12 cellular contexts compared by ENCODE assay signal in genomic region chr2:119241205-119241532, GRCh38. TPM values are rescaled to one million over a fixed set of nuclear protein-coding genes. Genes with fewer than 3 reads are reported as not detected.
A peak's percentile ranks its signal among the peaks of the same experiment; 100 is the strongest.
DNase-seq lines count a peak whose midpoint lies in the region; ATAC-seq, FAIRE-seq and TF ChIP-seq lines count a peak whose summit lies in the region.
"Had no signal": no experiment of that assay in that cellular context is flagged by ENCODE, and none has a peak within 500 bp of the region (broad histone marks: within the 10 kb centered on the region; RNA-seq: fewer than 3 reads in every experiment).

No MANE protein-coding gene starts in this region.

- no peak overlapping the region for H2AK5ac ChIP-seq in H9 (ENCODE audit: insufficient read length, low read length)

- peak in 1 of 2 experiments; percentile 12; a peak in 1 of 6 replicates for ATAC-seq in A549

- POLR2A ChIA-PET in A549 (lab: Yijun Ruan, JAX): interaction anchor here (0.6 to 1.7 kb wide), 2 partner anchors 12 to 1251 kb away, joined by 3 to 8 read pairs; no protein-coding TSS in a partner anchor

- H3K79me2 ChIP-seq in H9 (ENCODE audit: insufficient read depth, low read length) (no peaks in the 10 kb centered on the region), astrocyte (ENCODE audit: insufficient read depth, low read length) (peaks cover 28% of the 10 kb centered on the region)

- CTCF ChIA-PET in A549 (lab: Yijun Ruan, JAX): interaction anchor here (0.7 to 5.7 kb wide), 8 partner anchors 9 to 212 kb away, joined by 3 to 32 read pairs (median 4); no protein-coding TSS in a partner anchor

- H4K5ac ChIP-seq in H9 (ENCODE audit: insufficient read length, low read depth, low read length): no peak overlapping the region

- no peaks in the 10 kb centered on the region for H3K79me1 ChIP-seq in H9 (ENCODE audit: insufficient read depth, low read depth, low read length, poor library complexity, severe bottlenecking)

- H3K14ac ChIP-seq in H9 (ENCODE audit: insufficient read depth, low read length): no peak overlapping the region

- no peak overlapping the region for H3K4me3 Mint-ChIP-seq in H9
- no peak overlapping the region for H3K4me3 Mint-ChIP-seq in astrocyte (ENCODE audit: unreplicated experiment)
- H3K4me3 Mint-ChIP-seq in nephron: no peak overlapping the region

- H3K9me3 ChIP-seq in A549 (0 out of 3 replicates have a peak, but pooled peaks cover 4% of the 10 kb centered on the region), H9 (ENCODE audit: control insufficient read depth, low read depth, low read length) (no peaks in the 10 kb centered on the region), astrocyte (ENCODE audit: insufficient read depth, low read depth, low read length) (peaks cover 3% of the 10 kb centered on the region)
- H3K9me3 ChIP-seq: neutrophil had no signal

- DNase-seq in A549 (ENCODE audit: low read depth in 1 of 2, low spot score in 1 of 2): no peak
- DNase-seq in H9: no peak
- no peak for DNase-seq in astrocyte (ENCODE audit: low read depth)
- no peak for DNase-seq in NCI-H2029 treated with DMSO at 0.1 percent for 48 hours (lab: John Stamatoyannopoulos, UW)
- DNase-seq in NCI-H187 treated with DMSO at 0.1 percent for 48 hours (lab: John Stamatoyannopoulos, UW): no peak
- DNase-seq in activated gamma-delta T cell treated with Interleukin-2 at 50 U/mL for 16 hours: no peak
- DNase-seq in DMS153 treated with DMSO at 0.1 percent for 48 hours (lab: John Stamatoyannopoulos, UW; ENCODE audit: unreplicated experiment): no peak
- DNase-seq: activated CD4-positive, alpha-beta T cell treated with anti-CD3 and anti-CD28 coated beads for 48 hours; activated effector memory CD4-positive, alpha-beta T cell treated with Interleukin-2 at 50 U/mL for 16 hours had no signal

- no peak overlapping the region for H4K91ac ChIP-seq in H9 (ENCODE audit: insufficient read length, low read depth, low read length)

- no peak for FAIRE-seq in A549 (lab: Jason Lieb, UNC)
- no peak for FAIRE-seq in astrocyte (lab: Jason Lieb, UNC)

- no peak overlapping the region for H2BK120ac ChIP-seq in H9 (ENCODE audit: low read depth, low read length, poor library complexity, severe bottlenecking)

- TF ChIP-seq RAD21 in A549 (conservative IDR thresholded peaks at IDR 0.05 in 1 of 2, IDR thresholded peaks at IDR 0.05 in 1 of 2): no peak

- no peak overlapping the region for H2BK12ac ChIP-seq in H9 (ENCODE audit: insufficient read length, low read depth, low read length)

- H3K4me3 ChIP-seq in A549: no peak overlapping the region
- no peak overlapping the region for H3K4me3 ChIP-seq in astrocyte (ENCODE audit: insufficient read depth, low read depth, low read length)
- H3K4me3 ChIP-seq: gastroesophageal sphincter had no signal

- no peak overlapping the region for H2BK5ac ChIP-seq in H9 (ENCODE audit: insufficient read length, low read length)

- no peak overlapping the region for H3K56ac ChIP-seq in H9 (ENCODE audit: insufficient read length, low read depth, low read length)

- H3K27me3 ChIP-seq in H9 (ENCODE audit: insufficient read depth, low read length) (no peaks in the 10 kb centered on the region; the same call in 1 of the 2 replicates), astrocyte (ENCODE audit: insufficient read depth, low read length) (no peaks in the 10 kb centered on the region)
- H3K27me3 ChIP-seq: gastroesophageal sphincter, neutrophil had no signal

- no peak overlapping the region for H4K8ac ChIP-seq in H9 (replicated peaks; ENCODE audit: insufficient read length, low read depth, low read length)

- H3K4me1 Mint-ChIP-seq in H9: peaks cover 45 to 49% of the 10 kb centered on the region in 2 experiments
- H3K4me1 Mint-ChIP-seq in astrocyte (ENCODE audit: low read depth, unreplicated experiment): peaks cover 41% of the 10 kb centered on the region
- H3K4me1 Mint-ChIP-seq in nephron: peaks cover 35% of the 10 kb centered on the region

- no peak overlapping the region for H2BK15ac ChIP-seq in H9 (ENCODE audit: low read depth, low read length)

- H3K27me3 Mint-ChIP-seq in H9 (ENCODE audit: low read depth) (no peaks in the 10 kb centered on the region), astrocyte (ENCODE audit: low read depth, unreplicated experiment) (no peaks in the 10 kb centered on the region), nephron (ENCODE audit: low read depth) (peaks cover 5% of the 10 kb centered on the region)

- 81% methylated on average over 5 of the region's 5 CpGs for WGBS in A549 (ENCODE audit: missing lambda C conversion rate)
- no CpG with 5 or more reads among the region's 5 CpGs for WGBS in H9 (ENCODE audit: extremely low coverage, insufficient read length, low lambda C conversion rate)

- H3T11ph ChIP-seq in H9 (ENCODE audit: low read length): no peak overlapping the region

- H3K9ac ChIP-seq in H9 (ENCODE audit: extremely low read depth, insufficient read length, low read length): no peak overlapping the region
- no peak overlapping the region for H3K9ac ChIP-seq in astrocyte (ENCODE audit: low read length)

- no peak overlapping the region for H3K18ac ChIP-seq in H9 (ENCODE audit: insufficient read length, low read depth, low read length)

- TF ChIP-seq POLR2A in A549 (IDR thresholded peaks at IDR 0.05; ENCODE audit: low read length): no peak

- H3K4ac ChIP-seq in H9 (ENCODE audit: low read depth, low read length): no peak overlapping the region

- H3K27ac ChIP-seq in A549 (peak overlapping the region; percentile 78 to 85), H9 (ENCODE audit: insufficient read length, low read depth, low read length) (no peak overlapping the region), astrocyte (ENCODE audit: low read depth, low read length) (no peak overlapping the region)
- H3K27ac ChIP-seq: neutrophil had no signal

- peak overlapping the region; percentile 67 for H3K4me2 ChIP-seq in A549
- H3K4me2 ChIP-seq in H9 (ENCODE audit: insufficient read depth, insufficient read length, low read length): no peak overlapping the region
- H3K4me2 ChIP-seq in astrocyte (ENCODE audit: low read length): peak overlapping the region; percentile 68

- H3K27ac Mint-ChIP-seq in H9 (peak overlapping the region in 2 of 3 experiments; percentile 44 to 62; a peak in 1 of 7 replicates), astrocyte (ENCODE audit: unreplicated experiment) (no peak overlapping the region), nephron (peak overlapping the region; percentile 43 to 93 (median 89))

- H3K36me3 ChIP-seq in astrocyte (ENCODE audit: insufficient read depth, low read length): peaks cover 7% of the 10 kb centered on the region
- H3K36me3 ChIP-seq: neutrophil had no signal

- H3K9me3 Mint-ChIP-seq in H9 (no peaks in the 10 kb centered on the region; a peak in 1 of 5 replicates), astrocyte (ENCODE audit: unreplicated experiment) (no peaks in the 10 kb centered on the region), nephron (peaks cover 3% of the 10 kb centered on the region)

- H3K4me1 ChIP-seq in A549 (peaks cover 20% of the 10 kb centered on the region), H9 (ENCODE audit: insufficient read depth, low read length) (peaks cover 5% of the 10 kb centered on the region; the same call in 1 of the 2 replicates), astrocyte (ENCODE audit: insufficient read depth, low read length) (peaks cover 15% of the 10 kb centered on the region)

- TF ChIP-seq CTCF in A549 (IDR thresholded peaks at IDR 0.05) (no peak), H9 (conservative IDR thresholded peaks at IDR 0.05) (no peak), astrocyte (IDR thresholded peaks at IDR 0.05; ENCODE audit: insufficient read depth, low read depth, low read length) (no peak), nephron (IDR thresholded peaks at IDR 0.05; ENCODE audit: unreplicated experiment in 3 of 3) (no peak)

- no peaks in the 10 kb centered on the region for H3K23me2 ChIP-seq in H9 (ENCODE audit: insufficient read length, low read depth, low read length, poor library complexity, severe bottlenecking)

- peaks cover 8 to 19% (median 15%) of the 10 kb centered on the region in 3 experiments for H3K36me3 Mint-ChIP-seq in H9 (ENCODE audit: insufficient read depth in 1 of 3, low read depth in 3 of 3)
- H3K36me3 Mint-ChIP-seq in astrocyte (ENCODE audit: low read depth, unreplicated experiment): peaks cover 23% of the 10 kb centered on the region
- H3K36me3 Mint-ChIP-seq in nephron (ENCODE audit: low read depth): no peaks in the 10 kb centered on the region

- H2AFZ ChIP-seq in H9 (ENCODE audit: low read length): no peak overlapping the region
- H2AFZ ChIP-seq in astrocyte (ENCODE audit: low read depth, low read length): no peak overlapping the region

- no peak overlapping the region for H3K23ac ChIP-seq in H9 (ENCODE audit: insufficient read length, low read depth, low read length)

- no peak for TF ChIP-seq EP300 in A549 (IDR thresholded peaks at IDR 0.05)

- H4K20me1 ChIP-seq in H9 (ENCODE audit: control insufficient read depth, insufficient read depth, insufficient read length): no peaks in the 10 kb centered on the region
- no peaks in the 10 kb centered on the region for H4K20me1 ChIP-seq in astrocyte (ENCODE audit: insufficient read depth, low read length)

- H2BK20ac ChIP-seq in H9 (ENCODE audit: low read depth, low read length, poor library complexity, severe bottlenecking): no peak overlapping the region

TF ChIP-seq in A549, 52 proteins besides CTCF, POLR2A, EP300 and RAD21 (continues in another document):
- TF ChIP-seq FOXS1 (CRISPR knock-in tag; IDR thresholded peaks at IDR 0.05) (no peak), KDM1A (IDR thresholded peaks at IDR 0.05; ENCODE audit: low read depth) (no peak), HDAC2 (IDR thresholded peaks at IDR 0.05) (no peak), KDM5A (IDR thresholded peaks at IDR 0.05) (no peak), MAZ (IDR thresholded peaks at IDR 0.05; ENCODE audit: borderline replicate concordance, low read depth, low read length) (no peak), ZC3H11A (IDR thresholded peaks at IDR 0.05) (no peak), PBX3 (IDR thresholded peaks at IDR 0.05) (no peak), ZSCAN20 (CRISPR knock-in tag; IDR thresholded peaks at IDR 0.05) (no peak)

RNA-seq across cellular contexts. Expression of gene STEAP3, which starts 17.5 kb away (rescaled TPM):
- 23.5 and 31.4 TPM in 2 replicates for polyA plus RNA-seq in A549 (2011; rRNA removed)
- polyA plus RNA-seq in A549 (2012; cell fraction: cytosol; rRNA removed): 38.2 and 58.3 TPM in 2 replicates
- 107 and 196 TPM in 2 replicates for polyA plus RNA-seq in A549 (2012; cell fraction: nucleus; rRNA removed)
- polyA plus RNA-seq in A549 (2017; fragmentation: RNase III; extraction: RNeasy Plus Mini Kit Qiagen cat#74134 plus additional on column Dnase treatment): 28.8 to 30.8 TPM (median 30.2 TPM) in 3 replicates
- 25.7 and 31.1 TPM in 2 replicates for polyA minus RNA-seq in A549 (2011; rRNA and poly(A)+ RNA removed)
- total RNA-seq in H9 (2021): 15.4 and 15.9 TPM in 2 replicates
- 38.8 and 43.1 TPM in 2 replicates for total RNA-seq in astrocyte

Comparison
In these comparisons a context has a peak if more than half of its experiments do, and no peak if none do; other contexts are left out.
1. H3K27ac ChIP-seq: peak in A549 (2 of 2); none in H9 (single experiment) and astrocyte (single experiment).